ENCODE assay signal across 35 cellular contexts in genomic region chr6:29522241-29522640, GRCh38. TPM values are rescaled to one million over a fixed set of nuclear protein-coding genes. Genes with fewer than 3 reads are reported as not detected.
"Had no signal": no experiment of that assay in that cellular context is flagged by ENCODE, and none has a peak within 500 bp of the region (broad histone marks: within the 10 kb centered on the region; RNA-seq: fewer than 3 reads in every experiment).

No MANE protein-coding gene starts in this region.

- ATAC-seq: PC-3 had no signal

- H3K9me3 ChIP-seq: MG63, Peyer's patch, SJSA1, SK-N-SH had no signal

- H3K9me2 ChIP-seq: SK-N-SH had no signal

- H3K9ac ChIP-seq: SK-N-SH had no signal

- H3K4me1 ChIP-seq: Peyer's patch, SJSA1 had no signal

- H3K27me3 ChIP-seq: MG63, Peyer's patch, SJSA1 had no signal

- DNase-seq: Karpas-422, KG1, MG63, NCI-H1048, NCI-H1092 treated with DMSO at 0.1 percent for 48 hours, NCI-H1105 treated with DMSO at 0.1 percent for 48 hours, NCI-H1417, NCI-H1436, NCI-H146, NCI-H1694, NCI-H187, NCI-H1930, NCI-H2029 treated with DMSO at 0.1 percent for 48 hours, NCI-H2081 treated with DMSO at 0.1 percent for 48 hours, NCI-H2107, NCI-H2171, NCI-H226, NCI-H446 treated with DMSO at 0.1 percent for 48 hours, NCI-H510A, NCI-H524, NCI-H526, NCI-H69, NCI-H748 treated with DMSO at 0.1 percent for 48 hours, PC-3, Peyer's patch, Right ventricle myocardium superior, RPMI8226, SIG-M5, SK-N-SH, SW 1271, T-helper 1 cell had no signal

- H3K36me3 ChIP-seq: MG63, Peyer's patch, SJSA1 had no signal

- H3K4me3 ChIP-seq: MG63, Peyer's patch, SJSA1 had no signal

- H3K4me2 ChIP-seq: SK-N-SH had no signal

- H3K27ac ChIP-seq: Peyer's patch, SJSA1 had no signal

RNA-seq across cellular contexts. Expression of gene MAS1L, which starts 34.5 kb away (rescaled TPM):
- total RNA-seq: LHCN-M2, M059J, OCI-LY7, PC-3, Right ventricle myocardium superior, SJSA1 had no signal
- polyA plus RNA-seq: SK-N-SH had no signal

RNA-seq across cellular contexts. Expression of gene UBD, which starts 37.3 kb away (rescaled TPM):
- total RNA-seq: LHCN-M2, OCI-LY7, PC-3 had no signal
- polyA plus RNA-seq: SK-N-SH had no signal
